In genomic region chr12:47080725-47081502, GRCh38 we compare ENCODE assay signal across 8 cellular contexts. TPM values are rescaled to one million over a fixed set of nuclear protein-coding genes. Genes with fewer than 3 reads are reported as not detected.
DNase-seq lines count a peak whose midpoint lies in the region; ATAC-seq and TF ChIP-seq lines count a peak whose summit lies in the region.

No MANE protein-coding gene starts in this region.

- no peak for TF ChIP-seq CTCF in H9 (conservative IDR thresholded peaks at IDR 0.05)
- no peak for TF ChIP-seq CTCF in SK-N-SH (IDR thresholded peaks at IDR 0.05)
- no peak for TF ChIP-seq CTCF in sigmoid colon (IDR thresholded peaks at IDR 0.05)

- peak overlapping the region; percentile 34 for H2AFZ ChIP-seq in H9 (ENCODE audit: low read length)
- peak overlapping the region; percentile 82 for H2AFZ ChIP-seq in SK-N-SH (ENCODE audit: low read depth)

- H3T11ph ChIP-seq in H9 (ENCODE audit: low read length), result no peak overlapping the region

- intact Hi-C loops in left ventricle myocardium superior (cut with micrococcal nuclease), result no loop called here
- intact Hi-C loops in sigmoid colon (cut with DNase I), result loop anchor here (5.0 to 10.0 kb wide), 2 partner anchors 506 to 744 kb away; no protein-coding TSS in a partner anchor

- H2AK5ac ChIP-seq in H9 (ENCODE audit: insufficient read length, low read length), result no peak overlapping the region

- CTCF ChIA-PET in SK-N-SH (lab: Yijun Ruan, JAX), result no interaction called here

- no peak overlapping the region for H4K8ac ChIP-seq in H9 (replicated peaks; ENCODE audit: insufficient read length, low read depth, low read length)

- TF ChIP-seq EP300 in SK-N-SH (IDR thresholded peaks at IDR 0.05; ENCODE audit: borderline replicate concordance in 1 of 2, low read depth in 1 of 2, low read length in 1 of 2) (no peak), sigmoid colon (IDR thresholded peaks at IDR 0.05) (no peak)

- TF ChIP-seq RAD21 in SK-N-SH (IDR thresholded peaks at IDR 0.05; ENCODE audit: low read length), result no peak

- H3K4me1 ChIP-seq in H9 (ENCODE audit: insufficient read depth, low read length) (no peaks in the 10 kb centered on the region; the same call in 1 of the 2 replicates), SK-N-SH (ENCODE audit: control insufficient read depth in 1 of 2, insufficient read depth in 2 of 2, low read depth in 1 of 2, low read length in 1 of 2) (peaks cover 0 to 36% of the 10 kb centered on the region in 2 experiments; a peak in 3 of 4 replicates), sigmoid colon (peaks cover 0 to 66% (median 46%) of the 10 kb centered on the region in 4 donors)

- H3K56ac ChIP-seq in H9 (ENCODE audit: insufficient read length, low read depth, low read length), result no peak overlapping the region

- peak; percentile 38 for ATAC-seq in activated naive CD8-positive, alpha-beta T cell treated with anti-CD3 and anti-CD28 coated beads, Interleukin-2, amount 10 ng/mL, durations not matched to agents 7 days and 5 days (ENCODE audit: low read depth)
- peak; percentile 69 for ATAC-seq in left ventricle myocardium superior
- ATAC-seq in HG03342 (IDR thresholded peaks at IDR 0.05; ENCODE audit: unreplicated experiment), result no peak

- no peak overlapping the region for H3K23ac ChIP-seq in H9 (ENCODE audit: insufficient read length, low read depth, low read length)

- H3K4ac ChIP-seq in H9 (ENCODE audit: low read depth, low read length), result no peak overlapping the region

- WGBS in H9 (ENCODE audit: extremely low coverage, insufficient read length, low lambda C conversion rate), result no CpG with 5 or more reads among the region's 26 CpGs
- 19% methylated on average over 26 of the region's 26 CpGs for WGBS in SK-N-SH (ENCODE audit: low lambda C conversion rate)
- 18 to 29% methylated on average over 26 of the region's 26 CpGs for WGBS in sigmoid colon, 2 donors

- no peak overlapping the region for H3K27ac ChIP-seq in H9 (ENCODE audit: insufficient read length, low read depth, low read length)
- peak overlapping the region in 1 of 2 experiments; percentile 66; a peak in 2 of 4 replicates for H3K27ac ChIP-seq in SK-N-SH (ENCODE audit: low read depth in 2 of 2, low read length in 1 of 2)
- H3K27ac ChIP-seq in sigmoid colon, result peak overlapping the region; percentile 86 to 99 (median 96)

- H3K79me2 ChIP-seq in H9 (ENCODE audit: insufficient read depth, low read length), result no peaks in the 10 kb centered on the region
- H3K79me2 ChIP-seq in SK-N-SH (ENCODE audit: insufficient read depth), result peaks cover 10% of the 10 kb centered on the region; the same call in 1 of the 2 replicates

- H3K27ac Mint-ChIP-seq in H9, result peak overlapping the region in 1 of 3 experiments; percentile 71; a peak in 1 of 7 replicates
- H3K27ac Mint-ChIP-seq in activated naive CD8-positive, alpha-beta T cell treated with anti-CD3 and anti-CD28 coated beads, Interleukin-2, amount 10 ng/mL, durations not matched to agents 7 days and 5 days, result peak overlapping the region; percentile 92

- no peaks in the 10 kb centered on the region for H3K9me2 ChIP-seq in SK-N-SH

- H2BK12ac ChIP-seq in H9 (ENCODE audit: insufficient read length, low read depth, low read length), result no peak overlapping the region

- POLR2A ChIA-PET in SK-N-SH (lab: Yijun Ruan, JAX), result no interaction called here
- POLR2A ChIA-PET in activated naive CD8-positive, alpha-beta T cell treated with anti-CD3 and anti-CD28 coated beads, Interleukin-2, amount 10 ng/mL, durations not matched to agents 7 days and 5 days (lab: Charles Lee), result interaction anchor here (0.8 to 9.1 kb wide), 8 partner anchors 112 to 310 kb away, joined by 3 to 258 read pairs (median 4); no protein-coding TSS in a partner anchor

- peaks cover 35 to 61% of the 10 kb centered on the region in 2 experiments for H3K4me1 Mint-ChIP-seq in H9
- H3K4me1 Mint-ChIP-seq in activated naive CD8-positive, alpha-beta T cell treated with anti-CD3 and anti-CD28 coated beads, Interleukin-2, amount 10 ng/mL, durations not matched to agents 7 days and 5 days, result peaks cover 62% of the 10 kb centered on the region

- no peak overlapping the region for H2BK20ac ChIP-seq in H9 (ENCODE audit: low read depth, low read length, poor library complexity, severe bottlenecking)

- peaks cover 4% of the 10 kb centered on the region; the same call in 1 of the 2 replicates for H3K27me3 ChIP-seq in H9 (ENCODE audit: insufficient read depth, low read length)
- H3K27me3 ChIP-seq in SK-N-SH (ENCODE audit: insufficient read depth), result peaks cover 18% of the 10 kb centered on the region
- no peaks in the 10 kb centered on the region for H3K27me3 ChIP-seq in sigmoid colon

- H3K4me3 Mint-ChIP-seq in H9, result peak overlapping the region; percentile 79 to 84
- H3K4me3 Mint-ChIP-seq in activated naive CD8-positive, alpha-beta T cell treated with anti-CD3 and anti-CD28 coated beads, Interleukin-2, amount 10 ng/mL, durations not matched to agents 7 days and 5 days, result peak overlapping the region; percentile 92

- H3K79me1 ChIP-seq in H9 (ENCODE audit: insufficient read depth, low read depth, low read length, poor library complexity, severe bottlenecking), result no peaks in the 10 kb centered on the region

- H3K36me3 Mint-ChIP-seq in H9 (ENCODE audit: insufficient read depth in 1 of 3, low read depth in 3 of 3), result peaks cover 0 to 5% (median 2%) of the 10 kb centered on the region in 3 experiments; a peak in 3 of 7 replicates
- peaks cover 9% of the 10 kb centered on the region for H3K36me3 Mint-ChIP-seq in activated naive CD8-positive, alpha-beta T cell treated with anti-CD3 and anti-CD28 coated beads, Interleukin-2, amount 10 ng/mL, durations not matched to agents 7 days and 5 days

- H3K18ac ChIP-seq in H9 (ENCODE audit: insufficient read length, low read depth, low read length), result no peak overlapping the region

- no peak for DNase-seq in H9
- no peak for DNase-seq in SK-N-SH
- peak; percentile 65 for DNase-seq in activated naive CD8-positive, alpha-beta T cell treated with anti-CD3 and anti-CD28 coated beads, Interleukin-2, amount 10 ng/mL, durations not matched to agents 7 days and 5 days
- peak; percentile 77 for DNase-seq in left ventricle myocardium superior
- peak; percentile 87 for DNase-seq in sigmoid colon
- no peak for DNase-seq in occipital lobe (lab: John Stamatoyannopoulos, UW)
- DNase-seq in NCI-H1048 (lab: John Stamatoyannopoulos, UW), result no peak

- no peaks in the 10 kb centered on the region for H3K9me3 Mint-ChIP-seq in H9
- no peaks in the 10 kb centered on the region for H3K9me3 Mint-ChIP-seq in activated naive CD8-positive, alpha-beta T cell treated with anti-CD3 and anti-CD28 coated beads, Interleukin-2, amount 10 ng/mL, durations not matched to agents 7 days and 5 days

- H3K27me3 Mint-ChIP-seq in H9 (ENCODE audit: low read depth), result peaks cover 19% of the 10 kb centered on the region
- H3K27me3 Mint-ChIP-seq in activated naive CD8-positive, alpha-beta T cell treated with anti-CD3 and anti-CD28 coated beads, Interleukin-2, amount 10 ng/mL, durations not matched to agents 7 days and 5 days, result no peaks in the 10 kb centered on the region

- no peak overlapping the region for H2BK120ac ChIP-seq in H9 (ENCODE audit: low read depth, low read length, poor library complexity, severe bottlenecking)

- peaks cover 13% of the 10 kb centered on the region for H3K23me2 ChIP-seq in H9 (ENCODE audit: insufficient read length, low read depth, low read length, poor library complexity, severe bottlenecking)

- H3K9ac ChIP-seq in H9 (ENCODE audit: extremely low read depth, insufficient read length, low read length), result no peak overlapping the region
- H3K9ac ChIP-seq in SK-N-SH, result peak overlapping the region; percentile 49; the same call in 1 of the 2 replicates

- H3K14ac ChIP-seq in H9 (ENCODE audit: insufficient read depth, low read length), result no peak overlapping the region

- H4K20me1 ChIP-seq in H9 (ENCODE audit: control insufficient read depth, insufficient read depth, insufficient read length) (no peaks in the 10 kb centered on the region), SK-N-SH (ENCODE audit: insufficient read depth) (no peaks in the 10 kb centered on the region)

- peak overlapping the region; percentile 87 for H3K4me2 ChIP-seq in H9 (ENCODE audit: insufficient read depth, insufficient read length, low read length)
- H3K4me2 ChIP-seq in SK-N-SH, result peak overlapping the region; percentile 82

- no peaks in the 10 kb centered on the region for H3K9me3 ChIP-seq in H9 (ENCODE audit: control insufficient read depth, low read depth, low read length)
- no peaks in the 10 kb centered on the region for H3K9me3 ChIP-seq in SK-N-SH
- H3K9me3 ChIP-seq in sigmoid colon, result no peaks in the 10 kb centered on the region

- no peaks in the 10 kb centered on the region for H3K36me3 ChIP-seq in SK-N-SH (replicated peaks in 1 of 2; ENCODE audit: control insufficient read depth in 1 of 2, insufficient read depth in 2 of 2, low read length in 1 of 2)
- H3K36me3 ChIP-seq in sigmoid colon, result no peaks in the 10 kb centered on the region

- H2BK15ac ChIP-seq in H9 (ENCODE audit: low read depth, low read length), result no peak overlapping the region

- peak in 1 of 2 donors; percentile 39 for TF ChIP-seq POLR2A in sigmoid colon (IDR thresholded peaks at IDR 0.05)

- H3K4me3 ChIP-seq in SK-N-SH (ENCODE audit: low read depth in 2 of 2, low read length in 1 of 2) (peak overlapping the region; percentile 47 to 66; a peak in 3 of 4 replicates), sigmoid colon (peak overlapping the region; percentile 84 to 93 (median 90))

- H3F3A ChIP-seq in SK-N-SH (replicated peaks; ENCODE audit: insufficient read depth), result peaks cover 31% of the 10 kb centered on the region

- no peak overlapping the region for H2BK5ac ChIP-seq in H9 (ENCODE audit: insufficient read length, low read length)

- no peak overlapping the region for H4K91ac ChIP-seq in H9 (ENCODE audit: insufficient read length, low read depth, low read length)

- H4K5ac ChIP-seq in H9 (ENCODE audit: insufficient read length, low read depth, low read length), result no peak overlapping the region

RNA-seq across cellular contexts. Expression of gene AMIGO2, which starts 1.2 kb away (rescaled TPM):
- total RNA-seq in H9 (2021) (8.4 and 8.6 TPM in 2 replicates), left ventricle myocardium superior (2.1 TPM), sigmoid colon (10 to 100 TPM; 33.2 to 68.1 (median 60.5) TPM), occipital lobe (8.1 TPM)
- polyA plus RNA-seq in SK-N-SH (2012; rRNA removed) (1.2 and 1.3 TPM in 2 replicates), sigmoid colon (1 to 10 TPM in 2 of 3 donors, under 1 TPM in 1; 0.46 to 5.3 (median 2.4) TPM)
- 1.1 and 1.2 TPM in 2 replicates for polyA plus RNA-seq in SK-N-SH (2012; cell fraction: cytosol; rRNA removed)
- 1.1 and 2.6 TPM in 2 replicates for polyA plus RNA-seq in SK-N-SH (2012; cell fraction: nucleus; rRNA removed)
- total RNA-seq in activated naive CD8-positive, alpha-beta T cell treated with anti-CD3 and anti-CD28 coated beads, Interleukin-2, amount 10 ng/mL, durations not matched to agents 7 days and 5 days, result 10 to 100 TPM; 20.2 to 20.5 TPM

RNA-seq across cellular contexts. Expression of gene PCED1B, which starts 1.5 kb away (rescaled TPM):
- total RNA-seq in H9 (2021) (3.3 and 3.8 TPM in 2 replicates), left ventricle myocardium superior (1.1 TPM), sigmoid colon (10 to 100 TPM in 1 of 4 donors, 1 to 10 TPM in 3; 3.0 to 11.9 (median 7.3) TPM), occipital lobe (0.94 TPM)
- polyA plus RNA-seq in SK-N-SH (2012; rRNA removed) (0.08 and 0.21 TPM in 2 replicates), sigmoid colon (1 to 10 TPM; 1.2 to 5.8 (median 1.8) TPM)
- 0.07 and 0.10 TPM in 2 replicates for polyA plus RNA-seq in SK-N-SH (2012; cell fraction: cytosol; rRNA removed)
- polyA plus RNA-seq in SK-N-SH (2012; cell fraction: nucleus; rRNA removed), result 0.33 and 0.40 TPM in 2 replicates
- total RNA-seq in activated naive CD8-positive, alpha-beta T cell treated with anti-CD3 and anti-CD28 coated beads, Interleukin-2, amount 10 ng/mL, durations not matched to agents 7 days and 5 days, result 100 to 1,000 TPM; 102 to 104 TPM

Comparison
In these comparisons a context has a peak if more than half of its experiments do, and no peak if none do; other contexts are left out.
1. DNase-seq: peak in activated naive CD8-positive, alpha-beta T cell treated with anti-CD3 and anti-CD28 coated beads, Interleukin-2, amount 10 ng/mL, durations not matched to agents 7 days and 5 days (single experiment), left ventricle myocardium superior (single experiment) and sigmoid colon (single experiment); none in H9 (single experiment), SK-N-SH (single experiment), occipital lobe (single experiment) and NCI-H1048 (single experiment).
2. RNA of gene PCED1B, which starts 1.5 kb away (total RNA-seq): 102 to 104 TPM in activated naive CD8-positive, alpha-beta T cell treated with anti-CD3 and anti-CD28 coated beads, Interleukin-2, amount 10 ng/mL, durations not matched to agents 7 days and 5 days; 3.0 to 11.9 TPM in sigmoid colon, 3.3 to 3.8 TPM in H9, 1.1 TPM in left ventricle myocardium superior (single experiment) and 0.94 TPM in occipital lobe (single experiment); every median in the first group is over 4 times any median in the second.